In genomic region chr14:86999076-86999475, GRCh38 we compare ENCODE assay signal across 18 cellular contexts.
"Had no signal": no experiment of that assay in that cellular context is flagged by ENCODE, and none has a peak within 500 bp of the region (broad histone marks: within the 10 kb centered on the region; RNA-seq: fewer than 3 reads in every experiment).

No MANE protein-coding gene starts in this region.

- H3K4me1 Mint-ChIP-seq: activated CD4-positive, alpha-beta T cell treated with anti-CD3 and anti-CD28 coated beads, Interleukin-2, amount 10 ng/mL, durations not matched to agents 7 days and 5 days; activated naive CD8-positive, alpha-beta T cell treated with anti-CD3 and anti-CD28 coated beads for 36 hours; immature natural killer cell; neural crest cell had no signal

- H3K4me1 ChIP-seq: colonic mucosa, gastrocnemius medialis, psoas muscle, suprapubic skin had no signal

- DNase-seq: activated CD4-positive, alpha-beta T cell treated with anti-CD3 and anti-CD28 coated beads, Interleukin-2, amount 10 ng/mL, durations not matched to agents 7 days and 5 days; activated naive CD8-positive, alpha-beta T cell treated with anti-CD3 and anti-CD28 coated beads for 36 hours; central memory CD4-positive, alpha-beta T cell; colonic mucosa; gastrocnemius medialis; heart left ventricle; immature natural killer cell; midbrain; psoas muscle; stimulated activated naive CD8-positive, alpha-beta T cell treated with anti-CD3 and anti-CD28 coated beads, Interleukin-15, Interleukin-2, amounts not matched to agents 100 U/mL and 50 U/mL, for 24 hours; T-helper 9 cell; trophoblast cell had no signal

- H3K9me3 Mint-ChIP-seq: activated naive CD8-positive, alpha-beta T cell treated with anti-CD3 and anti-CD28 coated beads for 36 hours; neural crest cell had no signal

- H3K27ac Mint-ChIP-seq: activated CD4-positive, alpha-beta T cell treated with anti-CD3 and anti-CD28 coated beads, Interleukin-2, amount 10 ng/mL, durations not matched to agents 7 days and 5 days; activated naive CD8-positive, alpha-beta T cell treated with anti-CD3 and anti-CD28 coated beads for 36 hours; activated T-helper 1 cell treated with anti-CD3 and anti-CD28 coated beads, Interleukin-12 subunit alpha, Interleukin-12 subunit beta, Interleukin-2, Interleukin-4 antibody, amounts not matched to agents 30 ng/mL and 10 ng/mL and 1 ng/mL, durations not matched to agents 14 hours and 24 hours and 36 hours; immature natural killer cell had no signal

- ATAC-seq: esophagus mucosa; gastrocnemius medialis; heart left ventricle; psoas muscle; sciatic nerve; stimulated activated naive CD8-positive, alpha-beta T cell treated with anti-CD3 and anti-CD28 coated beads, Interleukin-15, Interleukin-2, amounts not matched to agents 100 U/mL and 50 U/mL, for 24 hours had no signal

- H3K36me3 ChIP-seq: colonic mucosa, gastrocnemius medialis, heart left ventricle, suprapubic skin had no signal

- H3K27me3 Mint-ChIP-seq: activated CD4-positive, alpha-beta T cell treated with anti-CD3 and anti-CD28 coated beads, Interleukin-2, amount 10 ng/mL, durations not matched to agents 7 days and 5 days; activated naive CD8-positive, alpha-beta T cell treated with anti-CD3 and anti-CD28 coated beads for 36 hours; brain had no signal

- H3K36me3 Mint-ChIP-seq: activated naive CD8-positive, alpha-beta T cell treated with anti-CD3 and anti-CD28 coated beads for 36 hours; brain; immature natural killer cell had no signal

- H3K27ac ChIP-seq: colonic mucosa, gastrocnemius medialis, heart left ventricle, psoas muscle, suprapubic skin had no signal

- H3K4me3 Mint-ChIP-seq: activated CD4-positive, alpha-beta T cell treated with anti-CD3 and anti-CD28 coated beads, Interleukin-2, amount 10 ng/mL, durations not matched to agents 7 days and 5 days; activated naive CD8-positive, alpha-beta T cell treated with anti-CD3 and anti-CD28 coated beads for 36 hours; activated T-helper 1 cell treated with anti-CD3 and anti-CD28 coated beads, Interleukin-12 subunit alpha, Interleukin-12 subunit beta, Interleukin-2, Interleukin-4 antibody, amounts not matched to agents 30 ng/mL and 10 ng/mL and 1 ng/mL, durations not matched to agents 14 hours and 24 hours and 36 hours; brain; immature natural killer cell; neural crest cell had no signal

- H3K9me3 ChIP-seq: colonic mucosa, gastrocnemius medialis, heart left ventricle, psoas muscle, suprapubic skin had no signal

- H3K4me3 ChIP-seq: colonic mucosa, gastrocnemius medialis, heart left ventricle, psoas muscle, suprapubic skin had no signal
